Comparison of ENCODE assay signal across 14 cellular contexts in genomic region chr18:27075828-27076227, GRCh38.
"Had no signal": no experiment of that assay in that cellular context is flagged by ENCODE, and none has a peak within 500 bp of the region (broad histone marks: within the 10 kb centered on the region; RNA-seq: fewer than 3 reads in every experiment).

No MANE protein-coding gene starts in this region.

- DNase-seq: activated CD4-positive, alpha-beta T cell treated with anti-CD3 and anti-CD28 coated beads, Interleukin-2, amount 50 U/mL, for 4 hours; activated CD4-positive, CD25-positive, alpha-beta regulatory T cell treated with anti-CD3 and anti-CD28 coated beads, Interleukin-2, amount 50 U/mL, for 72 hours; activated effector memory CD4-positive, alpha-beta T cell treated with anti-CD3 and anti-CD28 coated beads, Interleukin-2, amount 50 U/mL, for 16 hours; activated T-cell treated with anti-CD3 and anti-CD28 coated beads, Interleukin-2, amount 50 U/mL, for 1 hour; amygdala; cerebellar nuclear complex; dorsolateral prefrontal cortex; hippocampal formation; naive thymus-derived CD4-positive, alpha-beta T cell; right cardiac atrium; small intestine; thyroid gland; uterus had no signal

- H3K4me1 ChIP-seq: thyroid gland, uterus had no signal

- H3K9me3 ChIP-seq: neutrophil, thyroid gland, uterus had no signal

- H3K27me3 ChIP-seq: dorsolateral prefrontal cortex, neutrophil, thyroid gland, uterus had no signal

- H3K4me3 ChIP-seq: dorsolateral prefrontal cortex, thyroid gland, uterus had no signal

- H3K27ac ChIP-seq: dorsolateral prefrontal cortex, neutrophil, thyroid gland, uterus had no signal

- ATAC-seq: naive thymus-derived CD4-positive, alpha-beta T cell; right cardiac atrium had no signal

- H3K36me3 ChIP-seq: neutrophil, thyroid gland, uterus had no signal
